In genomic region chr2:213187833-213188532, GRCh38 we compare ENCODE assay signal across 10 cellular contexts. TPM values are rescaled to one million over a fixed set of nuclear protein-coding genes. Genes with fewer than 3 reads are reported as not detected.
DNase-seq lines count a peak whose midpoint lies in the region; ATAC-seq, FAIRE-seq and TF ChIP-seq lines count a peak whose summit lies in the region.
"Had no signal": no experiment of that assay in that cellular context is flagged by ENCODE, and none has a peak within 500 bp of the region (broad histone marks: within the 10 kb centered on the region; RNA-seq: fewer than 3 reads in every experiment).

No MANE protein-coding gene starts in this region.

- no peaks in the 10 kb centered on the region for H4K20me1 ChIP-seq in keratinocyte (ENCODE audit: control insufficient read depth, extremely low read depth, insufficient read depth, low read length)

- ATAC-seq in A549 (peak; percentile 70 to 96), body of pancreas (peak; percentile 87), GM21381 (IDR thresholded peaks at IDR 0.05; ENCODE audit: unreplicated experiment) (no peak)
- ATAC-seq: T-helper 17 cell had no signal

- H3K4me3 Mint-ChIP-seq in activated naive CD8-positive, alpha-beta T cell treated with anti-CD3 and anti-CD28 coated beads for 36 hours: no peak overlapping the region
- H3K4me3 Mint-ChIP-seq: B cell, T-helper 17 cell had no signal

- TF ChIP-seq RAD21 in A549 (conservative IDR thresholded peaks at IDR 0.05 in 1 of 2, IDR thresholded peaks at IDR 0.05 in 1 of 2): no peak

- no peaks in the 10 kb centered on the region for H3K9me1 ChIP-seq in keratinocyte (ENCODE audit: control insufficient read depth, extremely low read depth, insufficient read depth, low read length)

- TF ChIP-seq EP300 in A549 (IDR thresholded peaks at IDR 0.05): no peak

- H3K27me3 Mint-ChIP-seq in activated naive CD8-positive, alpha-beta T cell treated with anti-CD3 and anti-CD28 coated beads for 36 hours: no peaks in the 10 kb centered on the region
- H3K27me3 Mint-ChIP-seq: B cell had no signal

- POLR2A ChIA-PET in A549 (lab: Yijun Ruan, JAX): no interaction called here

- peak; percentile 18 for FAIRE-seq in A549 (lab: Jason Lieb, UNC)
- peak; percentile 52 for FAIRE-seq in keratinocyte (lab: Jason Lieb, UNC)
- FAIRE-seq in GM12891 (lab: Jason Lieb, UNC): no peak

- H3K4me3 ChIP-seq in A549: no peak overlapping the region
- no peak overlapping the region for H3K4me3 ChIP-seq in body of pancreas
- no peak overlapping the region for H3K4me3 ChIP-seq in keratinocyte (ENCODE audit: control insufficient read depth in 2 of 3, extremely low read depth in 1 of 3, insufficient read depth in 2 of 3, low read depth in 1 of 3, low read length in 3 of 3)

- CTCF ChIA-PET in A549 (lab: Yijun Ruan, JAX): interaction anchor here (1.1 kb wide), 1 partner anchor 31 kb away, joined by 3 read pairs; no protein-coding TSS in a partner anchor

- no peak overlapping the region for H3K27ac Mint-ChIP-seq in activated naive CD8-positive, alpha-beta T cell treated with anti-CD3 and anti-CD28 coated beads for 36 hours
- H3K27ac Mint-ChIP-seq: B cell, T-helper 17 cell had no signal

- dilution Hi-C loops in keratinocyte (cut with MboI; ENCODE audit: extremely low pct_ligation_motif_present, low sequenced_read_pairs): no loop called here

- TF ChIP-seq CTCF in A549 (IDR thresholded peaks at IDR 0.05) (no peak), body of pancreas (IDR thresholded peaks at IDR 0.05) (no peak), keratinocyte (optimal IDR thresholded peaks at IDR 0.05 in 1 of 3, IDR thresholded peaks at IDR 0.05 in 1 of 3, conservative IDR thresholded peaks at IDR 0.05 in 1 of 3; ENCODE audit: extremely low read depth in 1 of 3, insufficient read depth in 2 of 3, low read length in 3 of 3) (no peak)

- H3K27me3 ChIP-seq in body of pancreas (no peaks in the 10 kb centered on the region), keratinocyte (ENCODE audit: control insufficient read depth, extremely low read depth, insufficient read depth, low read length) (no peaks in the 10 kb centered on the region)

- no peak overlapping the region for H3K9ac ChIP-seq in keratinocyte (ENCODE audit: control insufficient read depth, extremely low read depth, insufficient read depth, low read length)

- H3K9me3 ChIP-seq in A549 (no peaks in the 10 kb centered on the region), body of pancreas (no peaks in the 10 kb centered on the region), keratinocyte (ENCODE audit: control insufficient read depth, low read depth, low read length) (no peaks in the 10 kb centered on the region)

- intact Hi-C loops in body of pancreas (cut with DNase I): no loop called here

- H3K36me3 Mint-ChIP-seq in activated naive CD8-positive, alpha-beta T cell treated with anti-CD3 and anti-CD28 coated beads for 36 hours: no peaks in the 10 kb centered on the region

- no peaks in the 10 kb centered on the region for H3K9me3 Mint-ChIP-seq in activated naive CD8-positive, alpha-beta T cell treated with anti-CD3 and anti-CD28 coated beads for 36 hours

- H2AFZ ChIP-seq in keratinocyte (ENCODE audit: control insufficient read depth, low read length): peak overlapping the region; percentile 70

- H3K27ac ChIP-seq in A549 (peak overlapping the region; percentile 22 to 64; a peak in 3 of 6 replicates), body of pancreas (peak overlapping the region in 2 of 4 donors; percentile 56 to 62), keratinocyte (ENCODE audit: control insufficient read depth, insufficient read depth, low read length) (no peak overlapping the region)

- H3K4me1 Mint-ChIP-seq in activated naive CD8-positive, alpha-beta T cell treated with anti-CD3 and anti-CD28 coated beads for 36 hours: no peaks in the 10 kb centered on the region
- H3K4me1 Mint-ChIP-seq: T-helper 17 cell had no signal

- H3K4me1 ChIP-seq in A549: peaks cover 17% of the 10 kb centered on the region; the same call in 2 of the 3 replicates
- peaks cover 8% of the 10 kb centered on the region for H3K4me1 ChIP-seq in body of pancreas
- peaks cover 6% of the 10 kb centered on the region for H3K4me1 ChIP-seq in keratinocyte (ENCODE audit: control insufficient read depth, extremely low read depth, insufficient read depth, low read length)

- DNase-seq in A549 (ENCODE audit: low read depth in 1 of 2, low spot score in 1 of 2): peak; percentile 8 to 52
- peak; percentile 73 for DNase-seq in HS-27A (ENCODE audit: low read depth)
- peak in 3 of 4 donors; percentile 12 to 23 (median 13) for DNase-seq in body of pancreas
- no peak for DNase-seq in keratinocyte (ENCODE audit: low read depth, low spot score)
- no peak for DNase-seq in anterior cingulate cortex (lab: John Stamatoyannopoulos, UW)
- no peak for DNase-seq in activated naive CD8-positive, alpha-beta T cell treated with anti-CD3 and anti-CD28 coated beads for 36 hours
- no peak for DNase-seq in GM12891 (ENCODE audit: insufficient read length, low spot score)
- DNase-seq: T-helper 17 cell had no signal

- H3K4me2 ChIP-seq in A549 (peak overlapping the region; percentile 51), keratinocyte (ENCODE audit: control insufficient read depth, extremely low read depth, insufficient read depth, low read depth, low read length) (no peak overlapping the region)

- H3K36me3 ChIP-seq in body of pancreas (replicated peaks in 1 of 2; ENCODE audit: insufficient read depth in 1 of 2, low read depth in 2 of 2) (no peaks in the 10 kb centered on the region), keratinocyte (ENCODE audit: control insufficient read depth in 2 of 2, extremely low read depth in 1 of 2, insufficient read depth in 2 of 2, low read length in 2 of 2) (no peaks in the 10 kb centered on the region)

- 16% methylated on average over 5 of the region's 5 CpGs for WGBS in A549 (ENCODE audit: missing lambda C conversion rate)
- 48 to 53% methylated on average over 5 of the region's 5 CpGs for WGBS in body of pancreas, 2 donors

- H3K79me2 ChIP-seq in keratinocyte (ENCODE audit: control insufficient read depth, insufficient read depth, low read length): no peaks in the 10 kb centered on the region

- TF ChIP-seq POLR2A in A549 (IDR thresholded peaks at IDR 0.05; ENCODE audit: low read length): no peak
- TF ChIP-seq POLR2A in body of pancreas (IDR thresholded peaks at IDR 0.05): no peak
- no peak for TF ChIP-seq POLR2A in GM12891 (IDR thresholded peaks at IDR 0.05; ENCODE audit: low read depth, low read length)

TF ChIP-seq in A549, 52 proteins besides CTCF, POLR2A, EP300 and RAD21 (continues in another document):
- TF ChIP-seq RNF2 (IDR thresholded peaks at IDR 0.05; ENCODE audit: borderline replicate concordance, low read depth) (no peak), FOSB (CRISPR knock-in tag; IDR thresholded peaks at IDR 0.05) (no peak), RFX5 (IDR thresholded peaks at IDR 0.05) (no peak), PBX3 (IDR thresholded peaks at IDR 0.05) (no peak), HOXA7 (CRISPR knock-in tag; IDR thresholded peaks at IDR 0.05) (no peak), TP53 (CRISPR knock-in tag; IDR thresholded peaks at IDR 0.05) (no peak), KDM1A (IDR thresholded peaks at IDR 0.05; ENCODE audit: low read depth) (no peak), POLR2AphosphoS2 (conservative IDR thresholded peaks at IDR 0.05; ENCODE audit: low read length) (no peak)

TF ChIP-seq in GM12891, 5 proteins besides CTCF, POLR2A, EP300 and RAD21:
- TF ChIP-seq POLR2AphosphoS5 (IDR thresholded peaks at IDR 0.05; ENCODE audit: low read depth, low read length) (no peak), TAF1 (IDR thresholded peaks at IDR 0.05; ENCODE audit: low read depth, low read length) (no peak), POU2F2 (IDR thresholded peaks at IDR 0.05; ENCODE audit: low read depth, low read length) (no peak), SPI1 (IDR thresholded peaks at IDR 0.05; ENCODE audit: low read depth, low read length) (no peak), PAX5 (IDR thresholded peaks at IDR 0.05; ENCODE audit: insufficient read depth, low read length, severe bottlenecking) (no peak)

RNA-seq across cellular contexts. Expression of gene IKZF2, which starts 36.6 kb away (rescaled TPM):
- polyA plus RNA-seq in A549 (2011; rRNA removed) (0.44 and 0.75 TPM in 2 replicates), A549 (2017; fragmentation: RNase III; extraction: RNeasy Plus Mini Kit Qiagen cat#74134 plus additional on column Dnase treatment) (0.14 to 0.18 TPM (median 0.17 TPM) in 3 replicates), keratinocyte (7.1 to 12.3 TPM (median 8.2 TPM) in 3 replicates)
- polyA plus RNA-seq in A549 (2012; cell fraction: cytosol; rRNA removed): 0.04 and 0.07 TPM in 2 replicates
- polyA plus RNA-seq in A549 (2012; cell fraction: nucleus; rRNA removed): 0.02 and 0.11 TPM in 2 replicates
- 1.0 and 2.5 TPM in 2 replicates for polyA minus RNA-seq in A549 (2011; rRNA and poly(A)+ RNA removed)
- 1 to 10 TPM; 1.3 to 3.9 TPM for total RNA-seq in body of pancreas
- 1.3 TPM for polyA plus RNA-seq in keratinocyte (2011; ENCODE audit: low read depth)
- polyA plus RNA-seq in keratinocyte (2011; cell fraction: cytosol; rRNA removed): 2.3 and 5.5 TPM in 2 replicates
- 13.3 and 14.6 TPM in 2 replicates for polyA plus RNA-seq in keratinocyte (2011; cell fraction: nucleus; rRNA removed)
- 3.6 and 4.3 TPM in 2 replicates for polyA plus RNA-seq in keratinocyte (2012; ENCODE audit: low replicate concordance)
- polyA minus RNA-seq in keratinocyte: 12.6 to 57.2 TPM (median 43.7 TPM) in 3 replicates
- 12.3 TPM for polyA minus RNA-seq in keratinocyte (2011; cell fraction: cytosol; rRNA and poly(A)+ RNA removed)
- polyA minus RNA-seq in keratinocyte (2011; cell fraction: nucleus; rRNA and poly(A)+ RNA removed): 33.8 and 72.4 TPM in 2 replicates
- total RNA-seq in activated naive CD8-positive, alpha-beta T cell treated with anti-CD3 and anti-CD28 coated beads for 36 hours: 10 to 100 TPM; 12.9 to 13.0 TPM
- 32.8 TPM for polyA plus RNA-seq in GM12891 (2012; ENCODE audit: low read depth, missing spikeins)

Comparison
In these comparisons a context has a peak if more than half of its experiments do, and no peak if none do; other contexts are left out.
1. DNase-seq: peak in A549 (2 of 2), HS-27A (single experiment) and body of pancreas (3 of 4); none in keratinocyte (single experiment), anterior cingulate cortex (0 of 58), activated naive CD8-positive, alpha-beta T cell treated with anti-CD3 and anti-CD28 coated beads for 36 hours (single experiment) and GM12891 (single experiment).